1 cellular context compared by ENCODE assay signal in genomic region chr2:230866704-230867561, GRCh38.
TF ChIP-seq lines count a peak whose summit lies in the region.

No MANE protein-coding gene starts in this region.

TF ChIP-seq in HEK293, 187 proteins besides CTCF, POLR2A, EP300 and RAD21 (continued from another document and continues in another):
- TF ChIP-seq ZNF398 (tag by site-specific recombination; IDR thresholded peaks at IDR 0.05) (no peak), FEZF1 (tag by site-specific recombination; IDR thresholded peaks at IDR 0.05) (no peak), ZNF488 (tag by site-specific recombination; IDR thresholded peaks at IDR 0.05) (no peak), ZNF394 (tag by site-specific recombination; IDR thresholded peaks at IDR 0.05; ENCODE audit: borderline replicate concordance) (no peak), ZNF169 (tag by site-specific recombination; IDR thresholded peaks at IDR 0.05) (no peak), ZNF423 (tag by site-specific recombination; IDR thresholded peaks at IDR 0.05) (0 out of 2 replicates have a peak, but pooled peaks have one; percentile 14), GFI1B (tag by site-specific recombination; IDR thresholded peaks at IDR 0.05) (no peak), ZNF501 (tag by site-specific recombination; IDR thresholded peaks at IDR 0.05) (peak; percentile 28; the same call in 1 of the 2 replicates), ZBTB1 (tag by site-specific recombination; IDR thresholded peaks at IDR 0.05) (no peak), ZNF223 (tag by site-specific recombination; IDR thresholded peaks at IDR 0.05) (no peak), ZIC2 (tag by site-specific recombination; IDR thresholded peaks at IDR 0.05) (peak; percentile 80), ZNF221 (tag by site-specific recombination; IDR thresholded peaks at IDR 0.05; ENCODE audit: borderline replicate concordance) (no peak), SP2 (tag by site-specific recombination; IDR thresholded peaks at IDR 0.05) (no peak), ZNF112 (tag by site-specific recombination; IDR thresholded peaks at IDR 0.05) (0 out of 2 replicates have a peak, but pooled peaks have one; percentile 44), YY2 (tag by site-specific recombination; IDR thresholded peaks at IDR 0.05) (no peak), WT1 (tag by site-specific recombination; IDR thresholded peaks at IDR 0.05) (no peak), ZNF843 (tag by site-specific recombination; IDR thresholded peaks at IDR 0.05) (no peak), ZNF544 (tag by site-specific recombination; IDR thresholded peaks at IDR 0.05) (0 out of 2 replicates have a peak, but pooled peaks have one; percentile 54), ZNF274 (IDR thresholded peaks at IDR 0.05; ENCODE audit: low read length) (no peak), ZNF274 (tag by site-specific recombination; IDR thresholded peaks at IDR 0.05; ENCODE audit: borderline replicate concordance) (no peak), SP7 (tag by site-specific recombination; IDR thresholded peaks at IDR 0.05) (0 out of 2 replicates have a peak, but pooled peaks have one; percentile 23), KLF10 (tag by site-specific recombination; IDR thresholded peaks at IDR 0.05) (peak; percentile 55; the same call in 1 of the 2 replicates), ZNF555 (tag by site-specific recombination; conservative IDR thresholded peaks at IDR 0.05) (no peak), ZNF623 (tag by site-specific recombination; IDR thresholded peaks at IDR 0.05) (no peak), ZNF707 (tag by site-specific recombination; IDR thresholded peaks at IDR 0.05) (no peak), ZNF280D (tag by site-specific recombination; IDR thresholded peaks at IDR 0.05) (no peak), KLF1 (tag by site-specific recombination; IDR thresholded peaks at IDR 0.05) (no peak), ZNF10 (tag by site-specific recombination; IDR thresholded peaks at IDR 0.05) (peak; percentile 93), OVOL3 (tag by site-specific recombination; IDR thresholded peaks at IDR 0.05) (no peak), ZNF302 (tag by site-specific recombination; IDR thresholded peaks at IDR 0.05; ENCODE audit: low read depth) (no peak), GLIS2 (tag by site-specific recombination; IDR thresholded peaks at IDR 0.05) (0 out of 2 replicates have a peak, but pooled peaks have one; percentile 13), ZNF747 (tag by site-specific recombination; IDR thresholded peaks at IDR 0.05) (no peak), ZBTB10 (tag by site-specific recombination; IDR thresholded peaks at IDR 0.05) (no peak), ZBTB11 (tag by site-specific recombination; conservative IDR thresholded peaks at IDR 0.05; ENCODE audit: low read depth) (no peak), KLF9 (tag by site-specific recombination; IDR thresholded peaks at IDR 0.05; ENCODE audit: low read depth) (no peak), ZNF175 (tag by site-specific recombination; IDR thresholded peaks at IDR 0.05) (no peak), HIC1 (tag by site-specific recombination; IDR thresholded peaks at IDR 0.05) (no peak), ZNF335 (tag by site-specific recombination; conservative IDR thresholded peaks at IDR 0.05) (no peak), ELK4 (IDR thresholded peaks at IDR 0.05; ENCODE audit: borderline replicate concordance, low read depth, low read length) (no peak), PRDM1 (tag by site-specific recombination; IDR thresholded peaks at IDR 0.05) (no peak), ZNF2 (tag by site-specific recombination; IDR thresholded peaks at IDR 0.05) (no peak), ZNF510 (tag by site-specific recombination; IDR thresholded peaks at IDR 0.05; ENCODE audit: insufficient replicate concordance) (no peak), ZNF571 (tag by site-specific recombination; IDR thresholded peaks at IDR 0.05) (no peak), ZNF391 (tag by site-specific recombination; IDR thresholded peaks at IDR 0.05; ENCODE audit: borderline replicate concordance, low read depth) (no peak), ZNF350 (tag by site-specific recombination; IDR thresholded peaks at IDR 0.05) (no peak), REPIN1 (tag by site-specific recombination; IDR thresholded peaks at IDR 0.05; ENCODE audit: low read depth) (no peak), ZNF513 (tag by site-specific recombination; IDR thresholded peaks at IDR 0.05) (no peak), ZNF214 (tag by site-specific recombination; IDR thresholded peaks at IDR 0.05; ENCODE audit: borderline replicate concordance) (no peak), ZNF792 (tag by site-specific recombination; IDR thresholded peaks at IDR 0.05) (no peak), ZNF433 (tag by site-specific recombination; IDR thresholded peaks at IDR 0.05; ENCODE audit: low read depth) (no peak), EGR2 (tag by site-specific recombination; IDR thresholded peaks at IDR 0.05; ENCODE audit: low read depth) (no peak), ZNF529 (tag by site-specific recombination; IDR thresholded peaks at IDR 0.05; ENCODE audit: insufficient replicate concordance) (no peak), ZNF560 (tag by site-specific recombination; IDR thresholded peaks at IDR 0.05; ENCODE audit: borderline replicate concordance) (no peak)
